ENCODE assay signal across 12 cellular contexts in genomic region chr10:98361636-98362035, GRCh38. TPM values are rescaled to one million over a fixed set of nuclear protein-coding genes. Genes with fewer than 3 reads are reported as not detected.
DNase-seq lines count a peak whose midpoint lies in the region; ATAC-seq and TF ChIP-seq lines count a peak whose summit lies in the region.
"Had no signal": no experiment of that assay in that cellular context is flagged by ENCODE, and none has a peak within 500 bp of the region (broad histone marks: within the 10 kb centered on the region; RNA-seq: fewer than 3 reads in every experiment).

No MANE protein-coding gene starts in this region.

- peaks cover 7% of the 10 kb centered on the region for H3K9me3 Mint-ChIP-seq in mesothelial cell of epicardium
- no peaks in the 10 kb centered on the region for H3K9me3 Mint-ChIP-seq in CD8-positive, alpha-beta T cell
- H3K9me3 Mint-ChIP-seq: activated naive CD4-positive, alpha-beta T cell treated with anti-CD3 and anti-CD28 coated beads, Interleukin-2, amount 50 U/mL, for 24 hours; T-helper 2 cell treated with Interferon-gamma antibody and Interleukin-4, amounts not matched to agents 5 μg/mL and 100 μg/mL, for 36 hours had no signal

- H3F3A ChIP-seq in MM.1S (ENCODE audit: insufficient read depth, low read length) = peaks cover 11% of the 10 kb centered on the region

- no peaks in the 10 kb centered on the region for H3K36me3 Mint-ChIP-seq in mesothelial cell of epicardium
- H3K36me3 Mint-ChIP-seq in CD8-positive, alpha-beta T cell = no peaks in the 10 kb centered on the region
- H3K36me3 Mint-ChIP-seq: activated naive CD4-positive, alpha-beta T cell treated with anti-CD3 and anti-CD28 coated beads, Interleukin-2, amount 50 U/mL, for 24 hours had no signal

- no peaks in the 10 kb centered on the region for H3K27me3 Mint-ChIP-seq in mesothelial cell of epicardium (ENCODE audit: low read depth)
- peaks cover 3% of the 10 kb centered on the region for H3K27me3 Mint-ChIP-seq in CD8-positive, alpha-beta T cell (ENCODE audit: low read depth)

- H3K4me3 ChIP-seq in MM.1S (ENCODE audit: low read length) (no peak overlapping the region), dorsolateral prefrontal cortex (peak overlapping the region in 9 of 59 donors; percentile 7 to 39 (median 21)), thoracic aorta (peak overlapping the region; percentile 56)
- H3K4me3 ChIP-seq in CD8-positive, alpha-beta T cell (ENCODE audit: low read depth, low read length) = no peak overlapping the region
- H3K4me3 ChIP-seq: colonic mucosa had no signal

- H3K4me1 Mint-ChIP-seq in mesothelial cell of epicardium = peaks cover 33% of the 10 kb centered on the region
- peaks cover 4% of the 10 kb centered on the region for H3K4me1 Mint-ChIP-seq in CD8-positive, alpha-beta T cell (ENCODE audit: low read depth)
- H3K4me1 Mint-ChIP-seq: activated naive CD4-positive, alpha-beta T cell treated with anti-CD3 and anti-CD28 coated beads, Interleukin-2, amount 50 U/mL, for 24 hours had no signal

- no peak for TF ChIP-seq CTCF in MM.1S (IDR thresholded peaks at IDR 0.05; ENCODE audit: low read length)
- no peak for TF ChIP-seq CTCF in dorsolateral prefrontal cortex (IDR thresholded peaks at IDR 0.05 in 54 of 56, conservative IDR thresholded peaks at IDR 0.05 in 2 of 56; ENCODE audit: low read depth in 1 of 56, partially characterized antibody in 56 of 56)
- TF ChIP-seq CTCF in mesothelial cell of epicardium (IDR thresholded peaks at IDR 0.05; ENCODE audit: unreplicated experiment) = no peak
- TF ChIP-seq CTCF in thoracic aorta (IDR thresholded peaks at IDR 0.05) = no peak
- no peak for TF ChIP-seq CTCF in CD8-positive, alpha-beta T cell (IDR thresholded peaks at IDR 0.05)

- no peak overlapping the region for H3K4me3 Mint-ChIP-seq in mesothelial cell of epicardium
- no peak overlapping the region for H3K4me3 Mint-ChIP-seq in CD8-positive, alpha-beta T cell
- H3K4me3 Mint-ChIP-seq: activated naive CD4-positive, alpha-beta T cell treated with anti-CD3 and anti-CD28 coated beads, Interleukin-2, amount 50 U/mL, for 24 hours; T-helper 2 cell treated with Interferon-gamma antibody and Interleukin-4, amounts not matched to agents 5 μg/mL and 100 μg/mL, for 36 hours had no signal

- intact Hi-C loops in dorsolateral prefrontal cortex (cut with DNase I) = no loop called here
- intact Hi-C loops in CD8-positive, alpha-beta T cell (cut with DNase I, micrococcal nuclease) = no loop called here

- H3K79me2 ChIP-seq in MM.1S (ENCODE audit: low read length) = no peaks in the 10 kb centered on the region

- peak overlapping the region; percentile 65 for H3K4me2 ChIP-seq in MM.1S (ENCODE audit: low read depth, low read length)

- DNase-seq in MM.1S = no peak
- no peak for DNase-seq in dorsolateral prefrontal cortex
- no peak for DNase-seq in mesothelial cell of epicardium (ENCODE audit: low spot score in 2 of 2, unreplicated experiment in 2 of 2)
- DNase-seq in thoracic aorta (ENCODE audit: low spot score) = no peak
- DNase-seq in CD8-positive, alpha-beta T cell = no peak
- no peak for DNase-seq in AML-193 (lab: John Stamatoyannopoulos, UW)
- DNase-seq: Calu3 had no signal

- no peaks in the 10 kb centered on the region for H3K9me2 ChIP-seq in MM.1S (replicated peaks; ENCODE audit: insufficient read depth, low read length)

- H3K27ac ChIP-seq in MM.1S (ENCODE audit: low read length) (no peak overlapping the region), dorsolateral prefrontal cortex (peak overlapping the region in 41 of 59 donors; percentile 0 to 79 (median 43)), thoracic aorta (peak overlapping the region; percentile 50 to 77)
- H3K27ac ChIP-seq in CD8-positive, alpha-beta T cell (ENCODE audit: low read depth, low read length) = no peak overlapping the region
- H3K27ac ChIP-seq: colonic mucosa had no signal

- POLR2A ChIA-PET in CD8-positive, alpha-beta T cell (lab: Charles Lee) = interaction anchor here (1.0 kb wide), 1 partner anchor 12 kb away, joined by 3 read pairs; no protein-coding TSS in a partner anchor

- peaks cover 9% of the 10 kb centered on the region for H3K4me1 ChIP-seq in MM.1S (ENCODE audit: low read length)
- H3K4me1 ChIP-seq in thoracic aorta (ENCODE audit: control insufficient read depth in 1 of 2, low read depth in 2 of 2) = peaks cover 0 to 5% of the 10 kb centered on the region in 2 donors
- no peaks in the 10 kb centered on the region for H3K4me1 ChIP-seq in CD8-positive, alpha-beta T cell (ENCODE audit: insufficient read depth, low read length)
- H3K4me1 ChIP-seq: colonic mucosa had no signal

- no peak overlapping the region for H3K9ac ChIP-seq in MM.1S (ENCODE audit: low read length)

- no peak overlapping the region for H2AFZ ChIP-seq in MM.1S (ENCODE audit: low read length)

- H3K9me3 ChIP-seq in MM.1S (replicated peaks; ENCODE audit: insufficient read depth, low read length) (no peaks in the 10 kb centered on the region), thoracic aorta (no peaks in the 10 kb centered on the region)
- H3K9me3 ChIP-seq in CD8-positive, alpha-beta T cell (ENCODE audit: low read length) = no peaks in the 10 kb centered on the region
- H3K9me3 ChIP-seq: colonic mucosa had no signal

- peak overlapping the region; percentile 41 for H3K27ac Mint-ChIP-seq in mesothelial cell of epicardium
- no peak overlapping the region for H3K27ac Mint-ChIP-seq in CD8-positive, alpha-beta T cell
- H3K27ac Mint-ChIP-seq: activated naive CD4-positive, alpha-beta T cell treated with anti-CD3 and anti-CD28 coated beads, Interleukin-2, amount 50 U/mL, for 24 hours; T-helper 2 cell treated with Interferon-gamma antibody and Interleukin-4, amounts not matched to agents 5 μg/mL and 100 μg/mL, for 36 hours had no signal

- H4K20me1 ChIP-seq in MM.1S (ENCODE audit: insufficient read depth, low read length) = no peaks in the 10 kb centered on the region

- CTCF ChIA-PET in CD8-positive, alpha-beta T cell (lab: Charles Lee) = no interaction called here

- ATAC-seq in thoracic aorta (ENCODE audit: insufficient number of reproducible peaks, low FRiP score, low read depth) (no peak), GM18870 (IDR thresholded peaks at IDR 0.05; ENCODE audit: unreplicated experiment) (no peak)
- ATAC-seq in CD8-positive, alpha-beta T cell = no peak
- ATAC-seq: Panc1 had no signal

- no peaks in the 10 kb centered on the region for H3K36me3 ChIP-seq in MM.1S (replicated peaks; ENCODE audit: insufficient read depth, low read length)
- no peaks in the 10 kb centered on the region for H3K36me3 ChIP-seq in thoracic aorta
- H3K36me3 ChIP-seq in CD8-positive, alpha-beta T cell (ENCODE audit: insufficient read depth, low read length) = no peaks in the 10 kb centered on the region
- H3K36me3 ChIP-seq: colonic mucosa had no signal

- peaks cover 51% of the 10 kb centered on the region for H3K27me3 ChIP-seq in MM.1S (replicated peaks; ENCODE audit: insufficient read depth, low read length)
- no peaks in the 10 kb centered on the region for H3K27me3 ChIP-seq in dorsolateral prefrontal cortex
- H3K27me3 ChIP-seq in thoracic aorta (replicated peaks; ENCODE audit: insufficient read depth) = no peaks in the 10 kb centered on the region
- H3K27me3 ChIP-seq in CD8-positive, alpha-beta T cell (ENCODE audit: insufficient read depth, low read length) = no peaks in the 10 kb centered on the region
- H3K27me3 ChIP-seq: colonic mucosa had no signal

RNA-seq across cellular contexts. Expression of gene PYROXD2, which starts 53.3 kb away (rescaled TPM):
- 10 to 100 TPM in 88 of 120 experiments, 1 to 10 TPM in 32; 5.9 to 27.4 (median 12.6) TPM for total RNA-seq in dorsolateral prefrontal cortex
- total RNA-seq in mesothelial cell of epicardium = 31.1 to 34.4 TPM (median 31.9 TPM) in 3 replicates
- 1 to 10 TPM; 6.3 to 9.3 TPM for total RNA-seq in thoracic aorta
- total RNA-seq in CD8-positive, alpha-beta T cell = 10 to 100 TPM in 1 of 2 experiments, 1 to 10 TPM in 1; 7.4 to 10.9 TPM

Comparison
In these comparisons a context has a peak if more than half of its experiments do, and no peak if none do; other contexts are left out.
1. H3K27ac ChIP-seq: peak in dorsolateral prefrontal cortex (41 of 59) and thoracic aorta (2 of 2); none in MM.1S (single experiment) and CD8-positive, alpha-beta T cell (single experiment).